In genomic region chr2:165203689-165204559, GRCh38 we compare ENCODE assay signal across 8 cellular contexts. TPM values are rescaled to one million over a fixed set of nuclear protein-coding genes. Genes with fewer than 3 reads are reported as not detected.
A peak's percentile ranks its signal among the peaks of the same experiment; 100 is the strongest.
DNase-seq lines count a peak whose midpoint lies in the region; ATAC-seq and TF ChIP-seq lines count a peak whose summit lies in the region.

TSS of gene SCN3A (minus strand) at chr2:165204050. CDS start at chr2:165176394, 27,656 bp downstream.

- no peak for TF ChIP-seq POLR2A in Peyer's patch (IDR thresholded peaks at IDR 0.05)

- no peaks in the 10 kb centered on the region for H3K36me3 ChIP-seq in Peyer's patch

- TF ChIP-seq CTCF in LNCAP (IDR thresholded peaks at IDR 0.05) (peak; percentile 65), Peyer's patch (IDR thresholded peaks at IDR 0.05) (peak; percentile 29 to 64 (median 42)), epithelial cell of esophagus (IDR thresholded peaks at IDR 0.05; ENCODE audit: insufficient read depth, low read depth, low read length, missing control alignments) (peak; percentile 84), nephron (IDR thresholded peaks at IDR 0.05; ENCODE audit: unreplicated experiment in 3 of 3) (peak; percentile 73 to 83 (median 82))

- no peaks in the 10 kb centered on the region for H3K36me3 Mint-ChIP-seq in activated T-cell treated with anti-CD3 and anti-CD28 coated beads, Interleukin-2, amount 50 U/mL, for 4 hours (ENCODE audit: insufficient read depth)
- no peaks in the 10 kb centered on the region for H3K36me3 Mint-ChIP-seq in nephron (ENCODE audit: low read depth)

- no peaks in the 10 kb centered on the region for H3K4me1 ChIP-seq in Peyer's patch

- no peak within 1 kb of the TSS for H3K27ac ChIP-seq in Peyer's patch

- no peak within 1 kb of the TSS for H3K27ac Mint-ChIP-seq in nephron

- H3K9me3 Mint-ChIP-seq in activated T-cell treated with anti-CD3 and anti-CD28 coated beads, Interleukin-2, amount 50 U/mL, for 4 hours = no peaks in the 10 kb centered on the region
- H3K9me3 Mint-ChIP-seq in nephron = no peaks in the 10 kb centered on the region

- no peak for ATAC-seq in activated T-cell treated with anti-CD3 and anti-CD28 coated beads, Interleukin-2, amount 50 U/mL, for 4 hours
- ATAC-seq in GM21825 (IDR thresholded peaks at IDR 0.05; ENCODE audit: unreplicated experiment) (peak; percentile 67), GM21786 (IDR thresholded peaks at IDR 0.05; ENCODE audit: unreplicated experiment) (no peak)

- H3K27me3 Mint-ChIP-seq in activated T-cell treated with anti-CD3 and anti-CD28 coated beads, Interleukin-2, amount 50 U/mL, for 4 hours (ENCODE audit: low read depth) = peaks cover 2% of the 10 kb centered on the region
- H3K27me3 Mint-ChIP-seq in nephron (ENCODE audit: low read depth) = peaks cover 4% of the 10 kb centered on the region

- H3K9me3 ChIP-seq in Peyer's patch = no peaks in the 10 kb centered on the region

- peak within 1 kb of the TSS; percentile 24 for H3K4me3 Mint-ChIP-seq in activated T-cell treated with anti-CD3 and anti-CD28 coated beads, Interleukin-2, amount 50 U/mL, for 4 hours
- peak within 1 kb of the TSS; percentile 28 to 73 (median 31) for H3K4me3 Mint-ChIP-seq in nephron

- no peaks in the 10 kb centered on the region for H3K27me3 ChIP-seq in Peyer's patch

- no peak within 1 kb of the TSS for H3K4me3 ChIP-seq in Peyer's patch
- no peak within 1 kb of the TSS for H3K4me3 ChIP-seq in epithelial cell of esophagus (ENCODE audit: low read length)

- H3K4me1 Mint-ChIP-seq in activated T-cell treated with anti-CD3 and anti-CD28 coated beads, Interleukin-2, amount 50 U/mL, for 4 hours (ENCODE audit: low read depth) = peaks cover 3% of the 10 kb centered on the region
- H3K4me1 Mint-ChIP-seq in nephron = peaks cover 5% of the 10 kb centered on the region

- DNase-seq in activated T-cell treated with anti-CD3 and anti-CD28 coated beads, Interleukin-2, amount 50 U/mL, for 4 hours = no peak
- no peak for DNase-seq in activated T-cell treated with anti-CD3 and anti-CD28 coated beads, Interleukin-2, amount 50 U/mL, for 1 hour
- DNase-seq in Peyer's patch = peak in 2 of 3 donors; percentile 28 to 48
- peak; percentile 60 for DNase-seq in epithelial cell of esophagus (ENCODE audit: low read depth)

RNA-seq across cellular contexts. Expression of gene SCN3A, which starts in this region (rescaled TPM):
- not detected for total RNA-seq in activated T-cell treated with anti-CD3 and anti-CD28 coated beads, Interleukin-2, amount 50 U/mL, for 4 hours
- total RNA-seq in Peyer's patch = 10 to 100 TPM in 1 of 4 donors, 1 to 10 TPM in 2, under 1 TPM in 1; 0.95 to 12.4 (median 1.2) TPM

Comparison
In these comparisons a context has a peak if more than half of its experiments do, and no peak if none do; other contexts are left out.
1. DNase-seq: peak in Peyer's patch (2 of 3) and epithelial cell of esophagus (single experiment); none in activated T-cell treated with anti-CD3 and anti-CD28 coated beads, Interleukin-2, amount 50 U/mL, for 4 hours (single experiment) and activated T-cell treated with anti-CD3 and anti-CD28 coated beads, Interleukin-2, amount 50 U/mL, for 1 hour (single experiment).
2. Peak in every context shown above with its lines, with median percentiles within 50 percentile points of each other: CTCF ChIP-seq.